8 cellular contexts compared by ENCODE assay signal in the genomic region with DNA sequence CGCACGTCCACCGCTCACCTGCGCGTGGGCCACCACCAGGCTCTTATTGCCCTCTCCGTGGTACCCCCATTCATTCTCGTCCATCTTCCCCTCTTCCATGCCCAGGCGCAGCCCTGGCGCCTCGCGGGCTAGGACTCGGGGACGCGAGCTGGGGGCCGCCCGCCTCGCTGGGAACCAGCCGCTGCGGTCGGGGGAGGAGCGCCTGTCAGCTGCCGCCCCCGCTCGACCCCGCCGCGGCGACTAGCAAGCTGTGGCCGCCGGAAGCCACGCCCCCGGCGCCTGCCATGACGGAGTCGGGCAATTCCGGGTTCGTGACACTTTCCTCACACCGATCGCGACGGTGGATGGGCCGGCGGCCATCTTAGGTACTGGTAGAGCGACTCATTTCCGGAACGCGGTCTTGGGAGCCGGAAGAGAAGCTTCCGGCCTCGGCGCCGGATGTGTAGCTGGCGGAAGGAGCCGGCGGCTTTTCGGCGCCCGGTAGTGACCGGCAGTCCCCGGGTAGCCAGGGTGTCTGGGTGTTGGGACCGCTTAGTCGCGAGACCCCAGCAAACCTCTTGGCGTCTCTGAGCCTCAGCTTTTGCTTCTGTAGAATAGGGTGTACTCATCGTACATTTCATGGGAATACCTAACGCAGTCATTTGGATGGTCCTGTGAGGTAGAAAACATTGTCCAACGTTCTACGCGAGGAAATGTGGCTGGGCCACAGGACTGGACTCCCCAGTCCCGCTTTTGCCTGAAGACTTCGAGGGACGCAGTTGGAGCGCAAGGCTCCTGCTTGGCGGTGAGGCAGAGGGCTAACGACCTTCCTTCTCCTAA. TPM values are rescaled to one million over a fixed set of nuclear protein-coding genes. Genes with fewer than 3 reads are reported as not detected.
DNase-seq lines count a peak whose midpoint lies in the region; FAIRE-seq and TF ChIP-seq lines count a peak whose summit lies in the region.

A gene with protein sequence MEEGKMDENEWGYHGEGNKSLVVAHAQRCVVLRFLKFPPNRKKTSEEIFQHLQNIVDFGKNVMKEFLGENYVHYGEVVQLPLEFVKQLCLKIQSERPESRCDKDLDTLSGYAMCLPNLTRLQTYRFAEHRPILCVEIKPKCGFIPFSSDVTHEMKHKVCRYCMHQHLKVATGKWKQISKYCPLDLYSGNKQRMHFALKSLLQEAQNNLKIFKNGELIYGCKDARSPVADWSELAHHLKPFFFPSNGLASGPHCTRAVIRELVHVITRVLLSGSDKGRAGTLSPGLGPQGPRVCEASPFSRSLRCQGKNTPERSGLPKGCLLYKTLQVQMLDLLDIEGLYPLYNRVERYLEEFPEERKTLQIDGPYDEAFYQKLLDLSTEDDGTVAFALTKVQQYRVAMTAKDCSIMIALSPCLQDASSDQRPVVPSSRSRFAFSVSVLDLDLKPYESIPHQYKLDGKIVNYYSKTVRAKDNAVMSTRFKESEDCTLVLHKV (minus strand): TSS at position 242 of the 819 bp plus-strand sequence. CDS start 143 bp downstream, at position 99.

- H3K4me2 ChIP-seq in DOHH2 (ENCODE audit: low read length) (peak within 1 kb of the TSS; percentile 100), GM23248 (ENCODE audit: unreplicated experiment) (peak within 1 kb of the TSS; percentile 89), Karpas-422 (ENCODE audit: low read depth, low read length, poor library complexity, severe bottlenecking) (peak within 1 kb of the TSS; percentile 86)

- H3K9me3 ChIP-seq in DOHH2 (ENCODE audit: control insufficient read depth, insufficient read depth, low read length) (no peaks in the 10 kb centered on the region), GM23248 (ENCODE audit: low read depth) (no peaks in the 10 kb centered on the region), Karpas-422 (ENCODE audit: low read length) (no peaks in the 10 kb centered on the region), esophagus muscularis mucosa (no peaks in the 10 kb centered on the region), muscle layer of duodenum (ENCODE audit: control insufficient read depth in 1 of 2, low read length in 2 of 2) (no peaks in the 10 kb centered on the region)

- H3K79me2 ChIP-seq in DOHH2 (ENCODE audit: control insufficient read depth, low read length) (peaks cover 59% of the 10 kb centered on the region), GM23248 (ENCODE audit: insufficient read depth) (peaks cover 59% of the 10 kb centered on the region), Karpas-422 (ENCODE audit: low read length) (peaks cover 62% of the 10 kb centered on the region)

- peak within 1 kb of the TSS; percentile 65 for H2AFZ ChIP-seq in GM23248
- no peak within 1 kb of the TSS; the same call in 1 of the 2 replicates for H2AFZ ChIP-seq in Karpas-422 (ENCODE audit: low read length)

- peak within 1 kb of the TSS; percentile 99 for H3K9ac ChIP-seq in GM23248
- H3K9ac ChIP-seq in Karpas-422 (ENCODE audit: low read length) = peak within 1 kb of the TSS; percentile 92

- FAIRE-seq in RCC 7860 (lab: Jason Lieb, UNC) = peak; percentile 67

- intact Hi-C loops in esophagus muscularis mucosa (cut with DNase I) = loop anchor here (2.0 kb wide), 1 partner anchor 95 kb away; a partner anchor contains a TSS

- peak; percentile 100 for DNase-seq in GM23248
- peak; percentile 99 for DNase-seq in Karpas-422
- peak; percentile 97 for DNase-seq in RCC 7860 (ENCODE audit: low spot score)
- DNase-seq in activated T-helper 1 cell treated with Interleukin-2 at 50 U/mL for 16 hours (ENCODE audit: low read depth) = peak; percentile 97
- peak; percentile 99 for DNase-seq in esophagus muscularis mucosa (ENCODE audit: extremely low spot score)
- DNase-seq in stimulated activated CD8-positive, alpha-beta memory T cell treated with anti-CD3 and anti-CD28 coated beads, Interleukin-7, amount 100 ng/mL, for 24 hours (ENCODE audit: low read depth) = peak; percentile 94

- H4K20me1 ChIP-seq in DOHH2 (ENCODE audit: control insufficient read depth, insufficient read depth, low read depth, low read length) = peaks cover 7% of the 10 kb centered on the region; the same call in 1 of the 2 replicates
- H4K20me1 ChIP-seq in GM23248 (ENCODE audit: insufficient read depth) = no peaks in the 10 kb centered on the region
- H4K20me1 ChIP-seq in Karpas-422 (ENCODE audit: insufficient read depth, low read depth, low read length) = no peaks in the 10 kb centered on the region

- H3K27me3 ChIP-seq in DOHH2 (ENCODE audit: control insufficient read depth, low read length) = no peaks in the 10 kb centered on the region
- no peaks in the 10 kb centered on the region for H3K27me3 ChIP-seq in GM23248 (replicated peaks; ENCODE audit: insufficient read depth)
- no peaks in the 10 kb centered on the region for H3K27me3 ChIP-seq in Karpas-422 (ENCODE audit: low read length)
- H3K27me3 ChIP-seq in esophagus muscularis mucosa = no peaks in the 10 kb centered on the region
- H3K27me3 ChIP-seq in muscle layer of duodenum (ENCODE audit: low read depth, low read length) = no peaks in the 10 kb centered on the region

- peak within 1 kb of the TSS; percentile 45 for H3K27ac ChIP-seq in DOHH2 (ENCODE audit: low read depth, low read length)
- H3K27ac ChIP-seq in GM23248 = peak within 1 kb of the TSS; percentile 99
- H3K27ac ChIP-seq in Karpas-422 (ENCODE audit: low read length) = peak within 1 kb of the TSS; percentile 63
- peak within 1 kb of the TSS; percentile 81 to 93 (median 87) for H3K27ac ChIP-seq in esophagus muscularis mucosa (replicated peaks in 1 of 4)
- peak within 1 kb of the TSS; percentile 98 for H3K27ac ChIP-seq in muscle layer of duodenum (ENCODE audit: low read length)

- H3K36me3 ChIP-seq in DOHH2 (ENCODE audit: control insufficient read depth, low read length) = peaks cover 17% of the 10 kb centered on the region
- 0 out of 2 replicates have a peak, but pooled peaks cover 4% of the 10 kb centered on the region for H3K36me3 ChIP-seq in GM23248 (ENCODE audit: low read depth)
- H3K36me3 ChIP-seq in Karpas-422 (ENCODE audit: insufficient read depth, low read length) = 0 out of 2 replicates have a peak, but pooled peaks cover 5% of the 10 kb centered on the region
- H3K36me3 ChIP-seq in esophagus muscularis mucosa = peaks cover 0 to 15% (median 8%) of the 10 kb centered on the region in 4 donors
- peaks cover 6 to 18% of the 10 kb centered on the region in 2 donors for H3K36me3 ChIP-seq in muscle layer of duodenum (ENCODE audit: control insufficient read depth in 1 of 2, insufficient read depth in 2 of 2, low read length in 2 of 2)

- H3K4me3 ChIP-seq in DOHH2 (ENCODE audit: low read length) (peak within 1 kb of the TSS; percentile 90), GM23248 (peak within 1 kb of the TSS; percentile 90), Karpas-422 (ENCODE audit: low read length) (peak within 1 kb of the TSS; percentile 92), esophagus muscularis mucosa (peak within 1 kb of the TSS; percentile 61 to 91 (median 75)), muscle layer of duodenum (ENCODE audit: low read depth in 1 of 2, low read length in 2 of 2) (peak within 1 kb of the TSS; percentile 86 to 94)

- H3F3A ChIP-seq in DOHH2 (ENCODE audit: control insufficient read depth, insufficient read depth) = peaks cover 5% of the 10 kb centered on the region; the same call in 1 of the 2 replicates
- peaks cover 31% of the 10 kb centered on the region for H3F3A ChIP-seq in GM23248 (ENCODE audit: insufficient read depth)

- H3K9me2 ChIP-seq in DOHH2 (replicated peaks; ENCODE audit: control insufficient read depth, low read length) (no peaks in the 10 kb centered on the region), GM23248 (ENCODE audit: insufficient read depth) (no peaks in the 10 kb centered on the region), Karpas-422 (replicated peaks; ENCODE audit: insufficient read depth, low read length) (no peaks in the 10 kb centered on the region)

- peaks cover 22% of the 10 kb centered on the region for H3K4me1 ChIP-seq in DOHH2 (ENCODE audit: control insufficient read depth, low read length)
- H3K4me1 ChIP-seq in GM23248 (ENCODE audit: insufficient read depth) = peaks cover 33% of the 10 kb centered on the region
- H3K4me1 ChIP-seq in Karpas-422 (ENCODE audit: low read length) = peaks cover 22% of the 10 kb centered on the region
- H3K4me1 ChIP-seq in esophagus muscularis mucosa = peaks cover 25 to 53% (median 31%) of the 10 kb centered on the region in 4 donors
- peaks cover 10 to 36% of the 10 kb centered on the region in 2 donors for H3K4me1 ChIP-seq in muscle layer of duodenum (ENCODE audit: control insufficient read depth in 1 of 2, insufficient read depth in 2 of 2, low read length in 2 of 2)

- TF ChIP-seq POLR2A in esophagus muscularis mucosa (IDR thresholded peaks at IDR 0.05; ENCODE audit: low read depth) = peak; percentile 46

- TF ChIP-seq CTCF in DOHH2 (IDR thresholded peaks at IDR 0.05; ENCODE audit: low read depth, low read length, poor library complexity, severe bottlenecking) = no peak
- TF ChIP-seq CTCF in esophagus muscularis mucosa (IDR thresholded peaks at IDR 0.05) = no peak

- TF ChIP-seq EP300 in esophagus muscularis mucosa (IDR thresholded peaks at IDR 0.05) = peak; percentile 52

- WGBS in GM23248 (ENCODE audit: low coverage in 1 of 2, low lambda C conversion rate in 2 of 2, missing lambda C conversion rate in 2 of 2), 2 experiments = 1% methylated on average over 65 to 70 of the region's 75 CpGs
- WGBS in esophagus muscularis mucosa = under 1% methylated on average over 22 of the region's 75 CpGs

- in situ Hi-C loops in GM23248 (cut with MboI) = no loop called here

RNA-seq across cellular contexts. Expression of the gene that starts here (rescaled TPM):
- 17.8 and 18.3 TPM in 2 replicates for total RNA-seq in GM23248 (2014; rRNA removed; shearing (Covaris generic))
- polyA plus RNA-seq in GM23248 (2016; fragmentation: Nextera tagmentation; extraction: Ambion mirVana) = 10.4 and 10.7 TPM in 2 replicates
- 10.5 and 18.3 TPM in 2 replicates for total RNA-seq in Karpas-422 (2014; rRNA removed; shearing (Covaris generic); ENCODE audit: low replicate concordance)
- 1 to 10 TPM; 5.0 to 8.4 (median 6.1) TPM for total RNA-seq in esophagus muscularis mucosa

Comparison
In these comparisons a context has a peak if more than half of its experiments do, and no peak if none do; other contexts are left out.
1. Peak in every context shown above with its lines: DNase-seq, H3K4me3 ChIP-seq and H3K27ac ChIP-seq.
2. H3K27ac ChIP-seq: peak in every context shown above with its lines; median percentile 99 in GM23248; 98 in muscle layer of duodenum; 87 in esophagus muscularis mucosa; 63 in Karpas-422; 45 in DOHH2.